1 cellular context compared by ENCODE assay signal in the genomic region with DNA sequence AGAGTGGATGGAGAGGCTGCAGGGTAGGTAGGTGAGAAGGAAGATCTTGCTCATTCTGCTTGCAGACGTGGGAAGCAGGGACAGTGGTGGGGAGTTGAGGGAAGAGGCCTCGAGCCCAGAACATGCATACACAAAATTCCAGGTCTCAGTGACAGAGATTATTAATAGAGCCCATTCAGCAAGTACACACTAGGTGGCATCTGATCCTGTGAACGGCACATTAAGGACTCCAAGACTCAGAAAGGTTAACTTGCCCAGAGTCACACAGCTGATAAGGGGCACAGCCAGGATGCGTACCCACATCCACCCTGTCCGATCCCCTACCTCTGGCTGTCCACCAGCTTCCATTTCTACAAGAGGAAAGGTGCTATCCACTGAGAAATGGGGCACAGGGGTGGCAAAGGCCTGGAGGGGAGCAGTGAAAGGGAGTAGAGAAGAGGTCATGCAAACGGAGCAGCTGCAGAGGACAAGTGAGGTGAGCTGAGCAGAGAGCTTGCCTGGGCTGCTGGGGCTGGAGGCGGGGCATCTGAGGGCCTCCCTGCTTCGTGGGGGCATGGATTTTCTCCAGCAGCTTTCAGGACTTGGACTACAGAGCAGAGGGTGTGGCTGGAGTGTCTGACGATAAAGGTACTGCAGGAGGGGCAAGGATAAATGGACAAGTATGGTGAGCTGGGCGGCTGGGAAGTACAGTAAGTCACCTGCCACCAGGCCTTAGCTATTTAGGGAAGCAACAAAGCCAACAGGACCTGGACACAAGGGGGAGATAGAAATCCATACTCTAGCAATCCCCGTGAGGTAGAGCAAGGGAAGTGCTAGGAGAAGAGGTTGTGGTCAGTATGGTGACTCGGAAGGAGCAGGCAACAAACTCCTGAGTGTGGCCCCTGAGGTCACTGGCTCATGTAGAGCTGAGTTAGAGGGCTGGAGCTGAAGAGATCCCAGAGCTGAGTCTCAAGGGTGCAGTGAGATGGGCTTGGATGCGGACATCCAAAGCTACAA.
TF ChIP-seq lines count a peak whose summit lies in the region.

No MANE protein-coding gene starts in this region.

TF ChIP-seq in K562, 482 proteins besides CTCF, POLR2A, EP300 and RAD21:
- TF ChIP-seq ZNF589 (CRISPR knock-in tag; IDR thresholded peaks at IDR 0.05; ENCODE audit: low read depth): no peak
- no peak for TF ChIP-seq TAF15 (IDR thresholded peaks at IDR 0.05; ENCODE audit: low read depth, low read length)
- no peak for TF ChIP-seq NR3C1 (CRISPR knock-in tag; IDR thresholded peaks at IDR 0.05)
- TF ChIP-seq HNRNPK (IDR thresholded peaks at IDR 0.05; ENCODE audit: low read depth, low read length, poor library complexity, severe bottlenecking): no peak
- TF ChIP-seq ETS2 (tag; IDR thresholded peaks at IDR 0.05; ENCODE audit: borderline replicate concordance, poor library complexity, severe bottlenecking): no peak
- TF ChIP-seq SMC3 (conservative IDR thresholded peaks at IDR 0.05; ENCODE audit: insufficient read depth, low read depth, low read length): 0 out of 2 replicates have a peak, but pooled peaks have one; percentile 5
- TF ChIP-seq MXI1 (IDR thresholded peaks at IDR 0.05; ENCODE audit: low read depth, low read length): no peak
- TF ChIP-seq HDAC6 (IDR thresholded peaks at IDR 0.05; ENCODE audit: low read depth, low read length): no peak
- no peak for TF ChIP-seq ZZZ3 (IDR thresholded peaks at IDR 0.05)
- no peak for TF ChIP-seq ZFP30 (CRISPR knock-in tag; IDR thresholded peaks at IDR 0.05; ENCODE audit: borderline replicate concordance)
- TF ChIP-seq KLF6 (CRISPR knock-in tag; IDR thresholded peaks at IDR 0.05; ENCODE audit: borderline replicate concordance): no peak
- no peak for TF ChIP-seq FOXJ2 (tag; IDR thresholded peaks at IDR 0.05)
- TF ChIP-seq SPI1 (IDR thresholded peaks at IDR 0.05; ENCODE audit: borderline replicate concordance, low read depth, low read length): 0 out of 2 replicates have a peak, but pooled peaks have one; percentile 15
- no peak for TF ChIP-seq ZNF324 (CRISPR knock-in tag; IDR thresholded peaks at IDR 0.05)
- no peak for TF ChIP-seq POLR2B (IDR thresholded peaks at IDR 0.05; ENCODE audit: low read depth, partially characterized antibody)
